ENCODE assay signal across 11 cellular contexts in the genomic region with DNA sequence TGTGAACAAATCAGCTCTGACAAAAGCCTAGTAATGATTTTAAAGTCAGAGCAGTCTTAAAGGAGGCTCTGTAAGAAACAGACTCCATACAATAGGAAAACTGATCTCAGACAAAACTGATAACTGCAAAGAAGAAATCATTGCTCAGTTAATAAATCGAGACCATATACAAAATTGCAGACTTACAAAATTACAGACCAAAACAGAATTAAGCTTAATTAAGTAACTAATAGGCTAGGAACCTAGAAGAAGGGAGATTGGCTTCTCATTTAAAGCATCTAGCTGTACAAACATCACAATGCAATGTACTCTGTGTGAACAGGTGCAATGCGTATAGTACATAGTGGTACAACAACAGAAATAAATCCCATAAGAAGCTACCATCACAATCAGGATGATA. TPM values are rescaled to one million over a fixed set of nuclear protein-coding genes. Genes with fewer than 3 reads are reported as not detected.
DNase-seq lines count a peak whose midpoint lies in the region; ATAC-seq, FAIRE-seq and TF ChIP-seq lines count a peak whose summit lies in the region.
"Had no signal": no experiment of that assay in that cellular context is flagged by ENCODE, and none has a peak within 500 bp of the region (broad histone marks: within the 10 kb centered on the region; RNA-seq: fewer than 3 reads in every experiment).

No MANE protein-coding gene starts in this region.

- ATAC-seq in activated CD8-positive, alpha-beta memory T cell treated with anti-CD3 and anti-CD28 coated beads, Interleukin-2, amount 10 ng/mL, durations not matched to agents 7 days and 5 days, result no peak
- ATAC-seq in HG02981 (IDR thresholded peaks at IDR 0.05; ENCODE audit: unreplicated experiment), result no peak

- no peak for TF ChIP-seq POLR2A in suprapubic skin (IDR thresholded peaks at IDR 0.05)

- H3K9me3 ChIP-seq in SJCRH30 (replicated peaks), result no peaks in the 10 kb centered on the region
- no peaks in the 10 kb centered on the region for H3K9me3 ChIP-seq in suprapubic skin

- H3K4me3 ChIP-seq in SJCRH30 (peak overlapping the region; percentile 57), suprapubic skin (peak overlapping the region; percentile 41)

- H3K27ac ChIP-seq in SJCRH30 (no peak overlapping the region; the same call in 1 of the 2 replicates), suprapubic skin (peak overlapping the region; percentile 68)

- no peak overlapping the region for H3K27ac Mint-ChIP-seq in activated CD8-positive, alpha-beta memory T cell treated with anti-CD3 and anti-CD28 coated beads, Interleukin-2, amount 10 ng/mL, durations not matched to agents 7 days and 5 days
- peak overlapping the region in 5 of 6 donors; percentile 77 to 91 (median 84) for H3K27ac Mint-ChIP-seq in immature natural killer cell
- H3K27ac Mint-ChIP-seq in CD14-positive monocyte, result no peak overlapping the region

- TF ChIP-seq EP300 in suprapubic skin (IDR thresholded peaks at IDR 0.05), result no peak

- DNase-seq in activated CD8-positive, alpha-beta memory T cell treated with anti-CD3 and anti-CD28 coated beads, Interleukin-2, amount 10 ng/mL, durations not matched to agents 7 days and 5 days, result no peak
- DNase-seq in activated CD8-positive, alpha-beta memory T cell treated with anti-CD3 and anti-CD28 coated beads, Interleukin-2, amount 50 U/mL, for 4 hours, result no peak
- DNase-seq in SJCRH30 (peak in 1 of 2 experiments; percentile 20), immature natural killer cell (no peak), suprapubic skin (ENCODE audit: low spot score in 2 of 2) (no peak), CD14-positive monocyte (ENCODE audit: low spot score) (no peak), frontal cortex (ENCODE audit: low spot score in 2 of 2) (no peak)
- DNase-seq: H7, NCI-H345 had no signal

- CTCF ChIA-PET in activated CD8-positive, alpha-beta memory T cell treated with anti-CD3 and anti-CD28 coated beads, Interleukin-2, amount 10 ng/mL, durations not matched to agents 7 days and 5 days (lab: Charles Lee), result interaction anchor here (0.6 to 2.0 kb wide), 4 partner anchors 46 to 873 kb away, joined by 3 to 6 read pairs (median 4); partner anchors contain the start of gene ZBTB20

- H3K27me3 Mint-ChIP-seq in activated CD8-positive, alpha-beta memory T cell treated with anti-CD3 and anti-CD28 coated beads, Interleukin-2, amount 10 ng/mL, durations not matched to agents 7 days and 5 days, result no peaks in the 10 kb centered on the region
- H3K27me3 Mint-ChIP-seq in immature natural killer cell (ENCODE audit: low read depth in 3 of 3) (peaks cover 0 to 4% (median 3%) of the 10 kb centered on the region in 3 donors), CD14-positive monocyte (ENCODE audit: low read depth in 3 of 3) (peaks cover 0 to 1% (median 0%) of the 10 kb centered on the region in 3 donors)

- peaks cover 4% of the 10 kb centered on the region for H3K4me1 ChIP-seq in SJCRH30
- H3K4me1 ChIP-seq in suprapubic skin, result peaks cover 32% of the 10 kb centered on the region

- H3K4me1 Mint-ChIP-seq in activated CD8-positive, alpha-beta memory T cell treated with anti-CD3 and anti-CD28 coated beads, Interleukin-2, amount 10 ng/mL, durations not matched to agents 7 days and 5 days, result peaks cover 21% of the 10 kb centered on the region
- H3K4me1 Mint-ChIP-seq in immature natural killer cell, result peaks cover 19 to 26% of the 10 kb centered on the region in 2 donors
- peaks cover 24% of the 10 kb centered on the region for H3K4me1 Mint-ChIP-seq in CD14-positive monocyte

- FAIRE-seq in frontal cortex (lab: Jason Lieb, UNC), result no peak
- FAIRE-seq: keratinocyte had no signal

- H3K9me3 Mint-ChIP-seq in activated CD8-positive, alpha-beta memory T cell treated with anti-CD3 and anti-CD28 coated beads, Interleukin-2, amount 10 ng/mL, durations not matched to agents 7 days and 5 days (ENCODE audit: low read depth), result no peaks in the 10 kb centered on the region
- no peaks in the 10 kb centered on the region for H3K9me3 Mint-ChIP-seq in immature natural killer cell
- peaks cover 0 to 6% (median 0%) of the 10 kb centered on the region in 7 donors for H3K9me3 Mint-ChIP-seq in CD14-positive monocyte

- 62% methylated on average over 2 of the region's 2 CpGs for WGBS in suprapubic skin

- H3K36me3 ChIP-seq in SJCRH30 (no peaks in the 10 kb centered on the region), suprapubic skin (no peaks in the 10 kb centered on the region)

- H3K27me3 ChIP-seq in SJCRH30 (no peaks in the 10 kb centered on the region), suprapubic skin (no peaks in the 10 kb centered on the region)

- H3K36me3 Mint-ChIP-seq in activated CD8-positive, alpha-beta memory T cell treated with anti-CD3 and anti-CD28 coated beads, Interleukin-2, amount 10 ng/mL, durations not matched to agents 7 days and 5 days, result peaks cover 9% of the 10 kb centered on the region
- H3K36me3 Mint-ChIP-seq in immature natural killer cell (peaks cover 4 to 11% (median 11%) of the 10 kb centered on the region in 3 donors), CD14-positive monocyte (peaks cover 3 to 10% of the 10 kb centered on the region in 2 donors)

- intact Hi-C loops in CD14-positive monocyte (cut with micrococcal nuclease), result no loop called here

- TF ChIP-seq CTCF in suprapubic skin (IDR thresholded peaks at IDR 0.05), result no peak
- TF ChIP-seq CTCF in CD14-positive monocyte (IDR thresholded peaks at IDR 0.05), result no peak

- H3K4me3 Mint-ChIP-seq in activated CD8-positive, alpha-beta memory T cell treated with anti-CD3 and anti-CD28 coated beads, Interleukin-2, amount 10 ng/mL, durations not matched to agents 7 days and 5 days, result peak overlapping the region; percentile 11
- H3K4me3 Mint-ChIP-seq in immature natural killer cell (peak overlapping the region; percentile 75 to 87 (median 80)), CD14-positive monocyte (no peak overlapping the region)

RNA-seq across cellular contexts. Expression of gene ZBTB20, which starts 46.3 kb away (rescaled TPM):
- 10 to 100 TPM in 1 of 2 experiments, 1 to 10 TPM in 1; 5.6 to 10.2 TPM for total RNA-seq in activated CD8-positive, alpha-beta memory T cell treated with anti-CD3 and anti-CD28 coated beads, Interleukin-2, amount 10 ng/mL, durations not matched to agents 7 days and 5 days
- 5.3 and 7.7 TPM in 2 replicates for total RNA-seq in SJCRH30 (2014; rRNA removed; shearing (Covaris generic))
- polyA plus RNA-seq in immature natural killer cell, result 10 to 100 TPM in 2 of 3 donors, 1 to 10 TPM in 1; 7.2 to 21.3 (median 16.5) TPM
- total RNA-seq in suprapubic skin, result 10 to 100 TPM; 23.6 to 77.2 (median 39.4) TPM
- 1 to 10 TPM; 2.0 to 3.2 TPM for polyA plus RNA-seq in CD14-positive monocyte
- 39.9 TPM for total RNA-seq in frontal cortex

Comparison
In these comparisons a context has a peak if more than half of its experiments do, and no peak if none do; other contexts are left out.
1. H3K27ac Mint-ChIP-seq: peak in immature natural killer cell (5 of 6); none in activated CD8-positive, alpha-beta memory T cell treated with anti-CD3 and anti-CD28 coated beads, Interleukin-2, amount 10 ng/mL, durations not matched to agents 7 days and 5 days (single experiment) and CD14-positive monocyte (0 of 7).
2. H3K4me3 Mint-ChIP-seq: peak in activated CD8-positive, alpha-beta memory T cell treated with anti-CD3 and anti-CD28 coated beads, Interleukin-2, amount 10 ng/mL, durations not matched to agents 7 days and 5 days (single experiment) and immature natural killer cell (5 of 5); none in CD14-positive monocyte (0 of 2).